ENCODE assay signal across 18 cellular contexts in the genomic region with DNA sequence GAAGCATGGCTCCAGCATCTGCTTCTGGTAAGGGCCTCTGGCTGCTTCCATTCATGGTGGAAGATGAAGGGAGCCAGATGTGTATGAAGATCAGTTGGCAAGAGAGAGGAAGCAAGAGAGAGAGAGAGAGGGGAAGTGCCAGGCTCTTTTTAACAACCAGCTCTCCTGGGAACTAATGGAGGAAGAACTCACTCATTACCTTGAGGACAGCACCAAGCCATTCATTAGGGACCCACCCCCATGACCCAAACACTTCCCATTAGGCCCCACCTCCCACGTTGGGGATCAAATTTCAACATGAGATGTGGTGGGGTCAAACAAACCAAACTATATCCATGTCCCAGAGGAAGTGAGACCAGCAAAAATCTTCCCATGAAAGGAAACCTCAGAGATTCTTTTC.
DNase-seq lines count a peak whose midpoint lies in the region; ATAC-seq and TF ChIP-seq lines count a peak whose summit lies in the region.
"Had no signal": no experiment of that assay in that cellular context is flagged by ENCODE, and none has a peak within 500 bp of the region (broad histone marks: within the 10 kb centered on the region; RNA-seq: fewer than 3 reads in every experiment).

No MANE protein-coding gene starts in this region.

- H3K56ac ChIP-seq in mesendoderm (ENCODE audit: low read length), result no peak overlapping the region

- no peak for TF ChIP-seq CTCF in cardiac fibroblast (IDR thresholded peaks at IDR 0.05; ENCODE audit: low read depth, low read length)

- H3K23ac ChIP-seq in mesendoderm (ENCODE audit: low read length), result no peak overlapping the region

- no peak for DNase-seq in activated T-cell treated with anti-CD3 and anti-CD28 coated beads, Interleukin-2, amount 50 U/mL, for 72 hours
- DNase-seq in activated T-cell treated with anti-CD3 and anti-CD28 coated beads, Interleukin-2, amount 50 U/mL, for 1 hour, result no peak
- DNase-seq in NAMALWA (ENCODE audit: low spot score) (peak; percentile 10), cardiac fibroblast (ENCODE audit: low read depth in 2 of 2) (peak; percentile 23 to 55), HuH-7 (ENCODE audit: low spot score) (no peak), mesendoderm (no peak)
- DNase-seq: activated CD4-positive, alpha-beta T cell treated with anti-CD3 and anti-CD28 coated beads for 48 hours; activated CD8-positive, alpha-beta memory T cell treated with anti-CD3 and anti-CD28 coated beads, Interleukin-2, amount 50 U/mL, for 48 hours; activated naive CD4-positive, alpha-beta T cell treated with anti-CD3 and anti-CD28 coated beads for 36 hours; Calu3; NCI-H1417 treated with DMSO at 0.1 percent for 48 hours; SHP77 treated with DMSO at 0.1 percent for 48 hours; stimulated activated naive CD4-positive, alpha-beta T cell had no signal

- H3K9ac ChIP-seq in mesendoderm (ENCODE audit: low read length), result no peak overlapping the region

- no peak overlapping the region for H3K4me3 ChIP-seq in cardiac fibroblast (replicated peaks in 1 of 2; ENCODE audit: low read depth in 2 of 2, low read length in 2 of 2)
- no peak overlapping the region for H3K4me3 ChIP-seq in mesendoderm (ENCODE audit: low read length)
- H3K4me3 ChIP-seq: coronary artery had no signal

- no peaks in the 10 kb centered on the region for H3K36me3 Mint-ChIP-seq in activated T-cell treated with anti-CD3 and anti-CD28 coated beads, Interleukin-2, amount 50 U/mL, for 72 hours (ENCODE audit: insufficient read depth in 2 of 2)

- peak overlapping the region; percentile 13 for H3K27ac Mint-ChIP-seq in activated T-cell treated with anti-CD3 and anti-CD28 coated beads, Interleukin-2, amount 50 U/mL, for 72 hours
- H3K27ac Mint-ChIP-seq: activated naive CD4-positive, alpha-beta T cell treated with anti-CD3 and anti-CD28 coated beads for 36 hours had no signal

- ATAC-seq in activated T-cell treated with anti-CD3 and anti-CD28 coated beads, Interleukin-2, amount 50 U/mL, for 72 hours (replicated peaks in 1 of 2), result no peak
- no peak for ATAC-seq in GM21381 (IDR thresholded peaks at IDR 0.05; ENCODE audit: unreplicated experiment)
- ATAC-seq in HG03432 (IDR thresholded peaks at IDR 0.05; ENCODE audit: unreplicated experiment), result no peak
- ATAC-seq: esophagus mucosa, HepG2 had no signal

- H3K36me3 ChIP-seq in mesendoderm (ENCODE audit: control insufficient read depth, insufficient read depth, low read length), result no peaks in the 10 kb centered on the region

- no peak overlapping the region for H3K18ac ChIP-seq in mesendoderm (ENCODE audit: low read length)

- no CpG with 5 or more reads among the region's 1 CpG for WGBS in mesendoderm (ENCODE audit: extremely low coverage, insufficient coverage, low lambda C conversion rate)

- H3K27ac ChIP-seq in mesendoderm (ENCODE audit: low read depth, low read length), result no peak overlapping the region
- H3K27ac ChIP-seq: coronary artery had no signal

- no peak overlapping the region for H2AK5ac ChIP-seq in mesendoderm (ENCODE audit: low read length)

- H3K79me1 ChIP-seq in mesendoderm (ENCODE audit: low read length), result no peaks in the 10 kb centered on the region

- no peak overlapping the region for H3K4me2 ChIP-seq in mesendoderm (ENCODE audit: low read length)

- H3K4me1 Mint-ChIP-seq in activated T-cell treated with anti-CD3 and anti-CD28 coated beads, Interleukin-2, amount 50 U/mL, for 72 hours (ENCODE audit: low read depth), result peaks cover 4% of the 10 kb centered on the region

- no peak overlapping the region for H2BK5ac ChIP-seq in mesendoderm (ENCODE audit: low read length)

- no peak overlapping the region for H3K4me3 Mint-ChIP-seq in activated T-cell treated with anti-CD3 and anti-CD28 coated beads, Interleukin-2, amount 50 U/mL, for 72 hours
- H3K4me3 Mint-ChIP-seq: activated naive CD4-positive, alpha-beta T cell treated with anti-CD3 and anti-CD28 coated beads for 36 hours had no signal

- H3K27me3 Mint-ChIP-seq in activated T-cell treated with anti-CD3 and anti-CD28 coated beads, Interleukin-2, amount 50 U/mL, for 72 hours (ENCODE audit: low read depth), result peaks cover 13% of the 10 kb centered on the region

- H3K4me1 ChIP-seq in mesendoderm (ENCODE audit: control insufficient read depth, low read depth, low read length), result no peaks in the 10 kb centered on the region

- no peaks in the 10 kb centered on the region for H3K27me3 ChIP-seq in mesendoderm (ENCODE audit: insufficient read depth, low read length, poor library complexity)

- H4K8ac ChIP-seq in mesendoderm (ENCODE audit: low read depth, low read length), result no peak overlapping the region

- H3K9me3 Mint-ChIP-seq in activated T-cell treated with anti-CD3 and anti-CD28 coated beads, Interleukin-2, amount 50 U/mL, for 72 hours, result no peaks in the 10 kb centered on the region
- H3K9me3 Mint-ChIP-seq: activated naive CD4-positive, alpha-beta T cell treated with anti-CD3 and anti-CD28 coated beads for 36 hours had no signal

- H3K4ac ChIP-seq in mesendoderm (ENCODE audit: low read depth, low read length), result no peak overlapping the region

- no peak overlapping the region for H4K5ac ChIP-seq in mesendoderm (ENCODE audit: low read length)

- H2BK120ac ChIP-seq in mesendoderm (ENCODE audit: low read depth, low read length), result no peak overlapping the region

- H2BK15ac ChIP-seq in mesendoderm (replicated peaks; ENCODE audit: low read depth), result no peak overlapping the region

- no peaks in the 10 kb centered on the region for H3K79me2 ChIP-seq in mesendoderm (ENCODE audit: control insufficient read depth, insufficient read depth, low read length)

Comparison
In these comparisons a context has a peak if more than half of its experiments do, and no peak if none do; other contexts are left out.
1. DNase-seq: peak in NAMALWA (single experiment) and cardiac fibroblast (2 of 2); none in activated T-cell treated with anti-CD3 and anti-CD28 coated beads, Interleukin-2, amount 50 U/mL, for 72 hours (0 of 2), activated T-cell treated with anti-CD3 and anti-CD28 coated beads, Interleukin-2, amount 50 U/mL, for 1 hour (single experiment), HuH-7 (single experiment) and mesendoderm (single experiment).